9 cellular contexts compared by ENCODE assay signal in the genomic region with DNA sequence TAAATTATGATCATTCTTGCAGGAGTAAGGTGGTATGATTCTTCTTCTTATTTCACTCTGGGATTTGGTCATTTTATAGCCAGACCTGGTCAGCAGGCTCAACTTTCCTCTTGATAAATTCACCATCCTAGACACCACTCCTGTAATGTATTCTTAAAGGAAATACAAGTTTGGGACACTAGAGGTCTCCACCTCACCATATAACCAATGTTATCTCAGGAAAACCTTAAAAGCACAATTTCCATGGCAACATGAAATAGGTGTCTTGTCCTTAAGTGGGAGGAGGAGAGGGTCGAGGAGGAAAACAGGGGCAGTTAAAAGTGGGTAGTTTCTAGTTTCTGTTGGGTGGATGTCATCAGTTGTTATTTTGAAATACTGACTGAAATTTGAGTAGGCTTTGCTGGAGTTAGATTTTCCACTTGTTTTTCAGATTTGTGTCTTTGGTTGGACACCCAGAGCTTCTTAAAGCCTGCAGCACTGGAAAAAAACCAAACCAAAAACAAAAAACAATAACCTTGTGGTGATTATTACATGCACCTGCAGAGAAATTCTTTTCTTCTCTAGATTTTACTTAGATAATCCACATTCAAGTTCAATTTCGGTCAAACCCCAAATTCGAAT.
DNase-seq lines count a peak whose midpoint lies in the region; ATAC-seq and TF ChIP-seq lines count a peak whose summit lies in the region.
"Had no signal": no experiment of that assay in that cellular context is flagged by ENCODE, and none has a peak within 500 bp of the region (broad histone marks: within the 10 kb centered on the region; RNA-seq: fewer than 3 reads in every experiment).

No MANE protein-coding gene starts in this region.

- dilution Hi-C loops in IMR-90 (cut with HindIII; ENCODE audit: low sequenced_read_pairs, unreplicated experiment), result no loop called here

- TF ChIP-seq RAD21 in IMR-90 (IDR thresholded peaks at IDR 0.05; ENCODE audit: low read length), result peak; percentile 78

- no peaks in the 10 kb centered on the region for H3K9me3 Mint-ChIP-seq in T-helper 2 cell treated with Interferon-gamma antibody and Interleukin-4, amounts not matched to agents 5 μg/mL and 100 μg/mL, for 36 hours

- no peaks in the 10 kb centered on the region for H3K9me1 ChIP-seq in IMR-90 (ENCODE audit: insufficient read depth, low read length)

- ATAC-seq in IMR-90 (ENCODE audit: low read depth), result peak; percentile 89
- ATAC-seq in HG03460 (IDR thresholded peaks at IDR 0.05; ENCODE audit: unreplicated experiment), result no peak
- no peak for ATAC-seq in HG02759 (IDR thresholded peaks at IDR 0.05; ENCODE audit: unreplicated experiment)

- H2AK9ac ChIP-seq in IMR-90 (replicated peaks; ENCODE audit: low read depth, low read length, poor library complexity), result no peak overlapping the region

- no peaks in the 10 kb centered on the region for H3K27me3 Mint-ChIP-seq in T-helper 2 cell treated with Interferon-gamma antibody and Interleukin-4, amounts not matched to agents 5 μg/mL and 100 μg/mL, for 36 hours (ENCODE audit: low read depth)

- H3K18ac ChIP-seq in IMR-90 (ENCODE audit: low read depth, low read length), result no peak overlapping the region

- H2AK5ac ChIP-seq in IMR-90 (ENCODE audit: low read depth, low read length), result no peak overlapping the region

- TF ChIP-seq EP300 in ovary (IDR thresholded peaks at IDR 0.05), result no peak

- no peak overlapping the region for H3K14ac ChIP-seq in IMR-90 (replicated peaks; ENCODE audit: low read depth, low read length)

- peaks cover 2% of the 10 kb centered on the region for H3K36me3 Mint-ChIP-seq in T-helper 2 cell treated with Interferon-gamma antibody and Interleukin-4, amounts not matched to agents 5 μg/mL and 100 μg/mL, for 36 hours (ENCODE audit: low read depth)

- DNase-seq in NCI-H1105 treated with DMSO at 0.1 percent for 48 hours (lab: John Stamatoyannopoulos, UW) (peak; percentile 1), NCI-H1105 (lab: John Stamatoyannopoulos, UW) (no peak), IMR-90 (peak; percentile 57), foreskin melanocyte (peak; percentile 34), ovary (no peak)
- DNase-seq in T-helper 2 cell treated with Interferon-gamma antibody and Interleukin-4, amounts not matched to agents 5 μg/mL and 100 μg/mL, for 36 hours (ENCODE audit: low spot score), result peak; percentile 19

- H3K4me1 ChIP-seq in IMR-90 (ENCODE audit: control insufficient read depth, insufficient read depth, low read length) (no peaks in the 10 kb centered on the region), ovary (ENCODE audit: insufficient read depth) (no peaks in the 10 kb centered on the region)
- H3K4me1 ChIP-seq: BLaER1 had no signal

- no peak overlapping the region for H2BK5ac ChIP-seq in IMR-90 (ENCODE audit: low read depth, low read length, poor library complexity, severe bottlenecking)

- H4K91ac ChIP-seq in IMR-90 (ENCODE audit: insufficient read depth, low read depth, low read length), result no peak overlapping the region

- H2BK120ac ChIP-seq in IMR-90 (ENCODE audit: low read depth, low read length), result no peak overlapping the region

- H3K27ac Mint-ChIP-seq in T-helper 2 cell treated with Interferon-gamma antibody and Interleukin-4, amounts not matched to agents 5 μg/mL and 100 μg/mL, for 36 hours, result no peak overlapping the region

- peaks cover 5% of the 10 kb centered on the region for H3K4me1 Mint-ChIP-seq in T-helper 2 cell treated with Interferon-gamma antibody and Interleukin-4, amounts not matched to agents 5 μg/mL and 100 μg/mL, for 36 hours (ENCODE audit: low read depth)

- H2BK15ac ChIP-seq in IMR-90 (ENCODE audit: low read depth, low read length), result no peak overlapping the region

- no peak overlapping the region for H3K27ac ChIP-seq in IMR-90 (ENCODE audit: insufficient read depth, low read length)
- H3K27ac ChIP-seq in ovary, result no peak overlapping the region
- H3K27ac ChIP-seq: BLaER1 had no signal

- H3K4me3 Mint-ChIP-seq in T-helper 2 cell treated with Interferon-gamma antibody and Interleukin-4, amounts not matched to agents 5 μg/mL and 100 μg/mL, for 36 hours, result no peak overlapping the region

- no peak overlapping the region for H3K4ac ChIP-seq in IMR-90 (ENCODE audit: low read depth, low read length)

- no peak overlapping the region for H4K8ac ChIP-seq in IMR-90 (ENCODE audit: low read depth in 2 of 2, low read length in 2 of 2)

- CTCF ChIA-PET in IMR-90 (lab: Yijun Ruan, JAX), result interaction anchor here (0.6 to 0.9 kb wide), 2 partner anchors 30 to 317 kb away, joined by 3 read pairs; no protein-coding TSS in a partner anchor

- H3K27me3 ChIP-seq in IMR-90 (ENCODE audit: control insufficient read depth, insufficient read depth, low read length) (peaks cover 15% of the 10 kb centered on the region), ovary (no peaks in the 10 kb centered on the region)
- H3K27me3 ChIP-seq: BLaER1 had no signal

- TF ChIP-seq CTCF in IMR-90 (conservative IDR thresholded peaks at IDR 0.05; ENCODE audit: low read depth, low read length) (peak; percentile 78), ovary (IDR thresholded peaks at IDR 0.05) (peak in 2 of 3 donors; percentile 42 to 44)

- H3K56ac ChIP-seq in IMR-90 (ENCODE audit: extremely low read depth, insufficient read depth, low read length), result no peak overlapping the region

- H4K5ac ChIP-seq in IMR-90 (ENCODE audit: low read depth, low read length), result no peak overlapping the region

- no peak overlapping the region for H3K4me3 ChIP-seq in IMR-90 (ENCODE audit: insufficient read depth, low read depth, low read length)
- H3K4me3 ChIP-seq in ovary, result no peak overlapping the region
- H3K4me3 ChIP-seq: BLaER1 had no signal

- H3K79me1 ChIP-seq in IMR-90 (ENCODE audit: low read depth in 1 of 2, low read length in 2 of 2), result no peaks in the 10 kb centered on the region

- TF ChIP-seq POLR2A in IMR-90 (IDR thresholded peaks at IDR 0.05; ENCODE audit: low read depth, low read length) (no peak), ovary (IDR thresholded peaks at IDR 0.05) (no peak)

- no peaks in the 10 kb centered on the region for H3K9me3 ChIP-seq in IMR-90 (ENCODE audit: control insufficient read depth, insufficient read depth, low read length)
- no peaks in the 10 kb centered on the region for H3K9me3 ChIP-seq in ovary
- H3K9me3 ChIP-seq: BLaER1 had no signal

- no peak overlapping the region for H3K23ac ChIP-seq in IMR-90 (ENCODE audit: low read depth, low read length)

- in situ Hi-C loops in IMR-90 (cut with MboI; ENCODE audit: low sequenced_read_pairs), result loop anchor here (10.0 kb wide), 1 partner anchor 998 kb away; a partner anchor contains a TSS

- POLR2A ChIA-PET in IMR-90 (lab: Charles Lee; ENCODE audit: unreplicated experiment), result no interaction called here

- no peak overlapping the region for H3K9ac ChIP-seq in IMR-90 (ENCODE audit: low read depth, low read length)
- H3K9ac ChIP-seq: BLaER1 had no signal

- H2AFZ ChIP-seq in IMR-90 (replicated peaks; ENCODE audit: low read length, poor library complexity), result no peak overlapping the region

- no TSS peak for BruUV-seq in IMR-90 (replicated peaks; lab: Mats Ljungman, UMichigan)

- no peaks in the 10 kb centered on the region for H4K20me1 ChIP-seq in IMR-90 (ENCODE audit: insufficient read depth, low read length)
- H4K20me1 ChIP-seq: BLaER1 had no signal

- intact Hi-C loops in IMR-90 (cut with micrococcal nuclease), result loop anchor here (1.0 to 10.0 kb wide), 4 partner anchors 250 to 1268 kb away; no protein-coding TSS in a partner anchor
- intact Hi-C loops in ovary (cut with DNase I), result no loop called here

- H3K36me3 ChIP-seq in IMR-90 (ENCODE audit: control insufficient read depth, insufficient read depth, low read length) (no peaks in the 10 kb centered on the region), ovary (no peaks in the 10 kb centered on the region)
- H3K36me3 ChIP-seq: BLaER1 had no signal

- H3K4me2 ChIP-seq in IMR-90 (ENCODE audit: low read depth, low read length), result no peak overlapping the region
- H3K4me2 ChIP-seq: BLaER1 had no signal

- H2BK20ac ChIP-seq in IMR-90 (ENCODE audit: low read depth, low read length), result no peak overlapping the region

- WGBS in IMR-90 (ENCODE audit: extremely low coverage in 2 of 2, insufficient read length in 1 of 2), 2 experiments, result 75% methylated on average over 2 of the region's 3 CpGs; no CpG with 5 or more reads in 1 of the 2 experiments
- WGBS in ovary, 3 donors, result 62 to 67% (median 63%) methylated on average over 3 of the region's 3 CpGs

TF ChIP-seq in IMR-90, 13 proteins besides CTCF, POLR2A, EP300 and RAD21:
- TF ChIP-seq, protein P1, sequence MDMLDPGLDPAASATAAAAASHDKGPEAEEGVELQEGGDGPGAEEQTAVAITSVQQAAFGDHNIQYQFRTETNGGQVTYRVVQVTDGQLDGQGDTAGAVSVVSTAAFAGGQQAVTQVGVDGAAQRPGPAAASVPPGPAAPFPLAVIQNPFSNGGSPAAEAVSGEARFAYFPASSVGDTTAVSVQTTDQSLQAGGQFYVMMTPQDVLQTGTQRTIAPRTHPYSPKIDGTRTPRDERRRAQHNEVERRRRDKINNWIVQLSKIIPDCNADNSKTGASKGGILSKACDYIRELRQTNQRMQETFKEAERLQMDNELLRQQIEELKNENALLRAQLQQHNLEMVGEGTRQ (IDR thresholded peaks at IDR 0.05; ENCODE audit: low read depth, low read length), result no peak
- TF ChIP-seq SMC3 (IDR thresholded peaks at IDR 0.05; ENCODE audit: low read depth, low read length), result peak; percentile 64
- TF ChIP-seq, protein P2, sequence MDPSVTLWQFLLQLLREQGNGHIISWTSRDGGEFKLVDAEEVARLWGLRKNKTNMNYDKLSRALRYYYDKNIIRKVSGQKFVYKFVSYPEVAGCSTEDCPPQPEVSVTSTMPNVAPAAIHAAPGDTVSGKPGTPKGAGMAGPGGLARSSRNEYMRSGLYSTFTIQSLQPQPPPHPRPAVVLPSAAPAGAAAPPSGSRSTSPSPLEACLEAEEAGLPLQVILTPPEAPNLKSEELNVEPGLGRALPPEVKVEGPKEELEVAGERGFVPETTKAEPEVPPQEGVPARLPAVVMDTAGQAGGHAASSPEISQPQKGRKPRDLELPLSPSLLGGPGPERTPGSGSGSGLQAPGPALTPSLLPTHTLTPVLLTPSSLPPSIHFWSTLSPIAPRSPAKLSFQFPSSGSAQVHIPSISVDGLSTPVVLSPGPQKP (IDR thresholded peaks at IDR 0.05; ENCODE audit: borderline replicate concordance, low read depth, low read length), result no peak

Comparison
In these comparisons a context has a peak if more than half of its experiments do, and no peak if none do; other contexts are left out.
1. DNase-seq: peak in NCI-H1105 treated with DMSO at 0.1 percent for 48 hours (single experiment), IMR-90 (single experiment), T-helper 2 cell treated with Interferon-gamma antibody and Interleukin-4, amounts not matched to agents 5 μg/mL and 100 μg/mL, for 36 hours (single experiment) and foreskin melanocyte (single experiment); none in NCI-H1105 (single experiment) and ovary (0 of 5).